Comparison of ENCODE assay signal across 21 cellular contexts in genomic region chr2:239130786-239131325, GRCh38.
"Had no signal": no experiment of that assay in that cellular context is flagged by ENCODE, and none has a peak within 500 bp of the region (broad histone marks: within the 10 kb centered on the region; RNA-seq: fewer than 3 reads in every experiment).

No MANE protein-coding gene starts in this region.

- H3K4me1 Mint-ChIP-seq: stimulated activated memory B cell treated with anti-CD40 and anti-IgM and Interleukin-4, amounts not matched to agents 10 μg/mL and 1 μg/mL and 100 μg/mL, for 72 hours had no signal

- DNase-seq: cerebellar nuclear complex; cortex of kidney; effector memory CD4-positive, alpha-beta T cell; gastrocnemius medialis; heart right ventricle; kidney glomerular epithelial cell; mammary epithelial cell; naive thymus-derived CD8-positive, alpha-beta T cell; occipital lobe; stimulated activated CD4-positive, alpha-beta T cell treated with anti-CD3 and anti-CD28 coated beads, Interleukin-4, amount 100 ng/mL, for 24 hours; trophoblast cell; uterus had no signal

- ATAC-seq: esophagus mucosa; gastrocnemius medialis; heart right ventricle; left lobe of liver; naive thymus-derived CD8-positive, alpha-beta T cell; pancreas; right lobe of liver; stimulated activated memory B cell treated with anti-CD40 and anti-IgM and Interleukin-4, amounts not matched to agents 10 μg/mL and 1 μg/mL and 100 μg/mL, for 72 hours had no signal

- H3K4me1 ChIP-seq: gastrocnemius medialis, neural progenitor cell, pancreas, prostate gland, right lobe of liver, uterus had no signal

- H3K27ac ChIP-seq: gastrocnemius medialis, heart right ventricle, neural progenitor cell, pancreas, prostate gland, right lobe of liver, thoracic aorta, uterus had no signal

- H3K27me3 ChIP-seq: gastrocnemius medialis, heart right ventricle, neural progenitor cell, pancreas, right lobe of liver, uterus had no signal

- H2AFZ ChIP-seq: neural progenitor cell had no signal

- H3K4me3 ChIP-seq: gastrocnemius medialis, heart right ventricle, neural progenitor cell, pancreas, prostate gland, right lobe of liver, thoracic aorta, uterus had no signal

- H3K9me3 Mint-ChIP-seq: naive thymus-derived CD8-positive, alpha-beta T cell; neural progenitor cell; stimulated activated memory B cell treated with anti-CD40 and anti-IgM and Interleukin-4, amounts not matched to agents 10 μg/mL and 1 μg/mL and 100 μg/mL, for 72 hours; stimulated activated naive CD8-positive, alpha-beta T cell treated with anti-CD3 and anti-CD28 coated beads, Interleukin-15, Interleukin-2, amounts not matched to agents 100 ng/mL and 50 ng/mL, for 24 hours had no signal

- H3K27ac Mint-ChIP-seq: neural progenitor cell; stimulated activated memory B cell treated with anti-CD40 and anti-IgM and Interleukin-4, amounts not matched to agents 10 μg/mL and 1 μg/mL and 100 μg/mL, for 72 hours; stimulated activated naive CD8-positive, alpha-beta T cell treated with anti-CD3 and anti-CD28 coated beads, Interleukin-15, Interleukin-2, amounts not matched to agents 100 ng/mL and 50 ng/mL, for 24 hours had no signal

- H3K27me3 Mint-ChIP-seq: naive thymus-derived CD8-positive, alpha-beta T cell; stimulated activated memory B cell treated with anti-CD40 and anti-IgM and Interleukin-4, amounts not matched to agents 10 μg/mL and 1 μg/mL and 100 μg/mL, for 72 hours; stimulated activated naive CD8-positive, alpha-beta T cell treated with anti-CD3 and anti-CD28 coated beads, Interleukin-15, Interleukin-2, amounts not matched to agents 100 ng/mL and 50 ng/mL, for 24 hours had no signal

- H3K4me2 ChIP-seq: neural progenitor cell had no signal

- H3K36me3 ChIP-seq: neural progenitor cell, uterus had no signal

- H3K9me3 ChIP-seq: gastrocnemius medialis, heart right ventricle, pancreas, prostate gland, right lobe of liver, thoracic aorta, uterus had no signal

- H3K4me3 Mint-ChIP-seq: naive thymus-derived CD8-positive, alpha-beta T cell; neural progenitor cell; stimulated activated memory B cell treated with anti-CD40 and anti-IgM and Interleukin-4, amounts not matched to agents 10 μg/mL and 1 μg/mL and 100 μg/mL, for 72 hours; stimulated activated naive CD8-positive, alpha-beta T cell treated with anti-CD3 and anti-CD28 coated beads, Interleukin-15, Interleukin-2, amounts not matched to agents 100 ng/mL and 50 ng/mL, for 24 hours had no signal
